15 cellular contexts compared by ENCODE assay signal in the genomic region with DNA sequence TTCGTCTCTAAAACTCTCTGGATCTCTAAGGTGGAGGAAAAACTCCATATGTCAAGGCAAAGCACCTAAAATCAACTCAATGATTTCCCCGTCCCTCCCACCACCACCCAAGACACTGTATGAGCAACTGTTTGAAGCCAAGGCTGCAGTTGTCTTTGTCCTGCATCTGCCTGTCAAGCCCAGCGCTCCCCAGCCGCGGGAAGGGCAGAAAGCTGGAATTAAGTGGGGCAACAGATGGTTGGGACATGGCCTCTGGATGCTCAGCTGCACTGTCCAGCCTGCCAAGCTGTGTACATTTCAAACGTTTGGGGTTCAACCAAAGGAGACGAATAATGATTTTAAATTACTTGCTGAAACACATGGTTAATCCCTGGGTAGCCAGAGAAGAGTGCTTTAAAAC. TPM values are rescaled to one million over a fixed set of nuclear protein-coding genes. Genes with fewer than 3 reads are reported as not detected.
DNase-seq lines count a peak whose midpoint lies in the region; ATAC-seq, FAIRE-seq and TF ChIP-seq lines count a peak whose summit lies in the region.
"Had no signal": no experiment of that assay in that cellular context is flagged by ENCODE, and none has a peak within 500 bp of the region (broad histone marks: within the 10 kb centered on the region; RNA-seq: fewer than 3 reads in every experiment).

No MANE protein-coding gene starts in this region.

- H3K4me2 ChIP-seq in K562 (ENCODE audit: insufficient read depth, low read length): no peak overlapping the region
- H3K4me2 ChIP-seq in neuronal stem cell (ENCODE audit: insufficient read depth, low read length, poor library complexity, severe bottlenecking): no peak overlapping the region
- no peak overlapping the region for H3K4me2 ChIP-seq in hepatocyte

- H3K27me3 ChIP-seq in K562 (ENCODE audit: control insufficient read depth in 2 of 2, insufficient read depth in 2 of 2, low read length in 2 of 2): no peaks in the 10 kb centered on the region
- H3K27me3 ChIP-seq in neuronal stem cell (ENCODE audit: control insufficient read depth in 3 of 3, insufficient read depth in 3 of 3, low read depth in 1 of 3, low read length in 3 of 3): no peaks in the 10 kb centered on the region
- no peaks in the 10 kb centered on the region for H3K27me3 ChIP-seq in hepatocyte

- H2BK120ac ChIP-seq in neuronal stem cell (ENCODE audit: low read depth, low read length): no peak overlapping the region

- CTCF ChIA-PET in K562 (lab: Yijun Ruan, JAX; ENCODE audit: low intra/inter-chr PET ratio): no interaction called here

- H4K20me1 ChIP-seq in K562 (replicated peaks; ENCODE audit: control insufficient read depth, insufficient read depth, low read length) (no peaks in the 10 kb centered on the region), hepatocyte (ENCODE audit: insufficient read depth, poor library complexity, severe bottlenecking) (no peaks in the 10 kb centered on the region)

- no peak overlapping the region for H4K91ac ChIP-seq in neuronal stem cell (ENCODE audit: low read depth, low read length, poor library complexity)

- POLR2A ChIA-PET in K562 (lab: Yijun Ruan, JAX): no interaction called here

- no peak overlapping the region for H2BK5ac ChIP-seq in neuronal stem cell (ENCODE audit: low read length)

- 42% methylated on average over 7 of the region's 7 CpGs for WGBS in K562 (ENCODE audit: insufficient coverage, low coverage, missing lambda C conversion rate)
- WGBS in neuronal stem cell (ENCODE audit: extremely low coverage in 2 of 2, insufficient read length in 2 of 2, insufficient replicate concordance in 1 of 2), 2 donors: no CpG with 5 or more reads among the region's 7 CpGs
- WGBS in hepatocyte (ENCODE audit: low lambda C conversion rate, missing lambda C conversion rate): 83% methylated on average over 7 of the region's 7 CpGs

- no peak overlapping the region for H3K27ac ChIP-seq in K562 (ENCODE audit: extremely low read depth, low read depth, low read length)
- no peak overlapping the region for H3K27ac ChIP-seq in neuronal stem cell (replicated peaks; ENCODE audit: low read length)
- H3K27ac ChIP-seq in hepatocyte: no peak overlapping the region

- TF ChIP-seq CTCF in K562 (IDR thresholded peaks at IDR 0.05 in 2 of 3, conservative IDR thresholded peaks at IDR 0.05 in 1 of 3; ENCODE audit: insufficient read depth in 2 of 3, low read depth in 1 of 3, low read length in 3 of 3) (no peak), hepatocyte (IDR thresholded peaks at IDR 0.05; ENCODE audit: poor library complexity) (no peak)

- ATAC-seq in K562 (no peak), GM18498 (IDR thresholded peaks at IDR 0.05; ENCODE audit: unreplicated experiment) (no peak)
- ATAC-seq: HCT116 had no signal

- peak overlapping the region in 1 of 2 experiments; percentile 35; a peak in 1 of 4 replicates for H3K9ac ChIP-seq in K562 (ENCODE audit: insufficient read depth in 1 of 2, low read depth in 2 of 2, low read length in 2 of 2)
- H3K9ac ChIP-seq in neuronal stem cell (ENCODE audit: low read depth, low read length, poor library complexity): no peak overlapping the region

- peak overlapping the region; percentile 40; the same call in 1 of the 2 replicates for H2AFZ ChIP-seq in K562 (ENCODE audit: low read depth, low read length)
- peak overlapping the region; percentile 45 for H2AFZ ChIP-seq in neuronal stem cell (ENCODE audit: low read length)
- no peak overlapping the region for H2AFZ ChIP-seq in hepatocyte

- H3K18ac ChIP-seq in neuronal stem cell (ENCODE audit: low read length): no peak overlapping the region

- no peak for FAIRE-seq in K562 (lab: Jason Lieb, UNC)
- FAIRE-seq: GM18507 had no signal

- no peak overlapping the region for H2BK12ac ChIP-seq in neuronal stem cell (ENCODE audit: low read length)

- BruUV-seq in K562 (replicated peaks; lab: Mats Ljungman, UMichigan): no TSS peak

- no peak for TF ChIP-seq EP300 in K562 (IDR thresholded peaks at IDR 0.05; ENCODE audit: low read length)

- H3K36me3 ChIP-seq in K562 (ENCODE audit: control insufficient read depth, insufficient read depth, low read length) (no peaks in the 10 kb centered on the region), neuronal stem cell (replicated peaks in 1 of 2; ENCODE audit: control insufficient read depth in 2 of 2, insufficient read depth in 2 of 2, low read length in 2 of 2) (no peaks in the 10 kb centered on the region), hepatocyte (replicated peaks; ENCODE audit: insufficient read depth, low read depth) (no peaks in the 10 kb centered on the region)

- H3K14ac ChIP-seq in neuronal stem cell (ENCODE audit: low read length): no peak overlapping the region

- in situ Hi-C loops in K562 (cut with MboI): no loop called here

- no peak overlapping the region for H3K4me3 ChIP-seq in K562
- no peak overlapping the region for H3K4me3 ChIP-seq in neuronal stem cell (ENCODE audit: low read length in 2 of 2)
- no peak overlapping the region for H3K4me3 ChIP-seq in hepatocyte

- H3K9me3 ChIP-seq in K562 (replicated peaks; ENCODE audit: control insufficient read depth, insufficient read depth, low read depth, low read length) (no peaks in the 10 kb centered on the region), neuronal stem cell (replicated peaks in 1 of 2; ENCODE audit: control insufficient read depth in 2 of 2, insufficient read depth in 1 of 2, low read depth in 1 of 2, low read length in 2 of 2) (no peaks in the 10 kb centered on the region), hepatocyte (ENCODE audit: low read depth) (no peaks in the 10 kb centered on the region)
- H3K9me3 ChIP-seq: Caco-2 had no signal

- no peak overlapping the region for H4K8ac ChIP-seq in neuronal stem cell (ENCODE audit: low read depth, low read length)

- DNase-seq in NCI-H82 (lab: John Stamatoyannopoulos, UW) (peak; percentile 76), NCI-H82 treated with DMSO at 0.1 percent for 48 hours (lab: John Stamatoyannopoulos, UW; ENCODE audit: unreplicated experiment) (no peak), K562 (ENCODE audit: extremely low read depth in 1 of 4, low spot score in 3 of 4) (no peak), neuronal stem cell (ENCODE audit: low spot score) (no peak), NCI-H1105 treated with DMSO at 0.1 percent for 48 hours (lab: John Stamatoyannopoulos, UW) (no peak), hepatocyte (ENCODE audit: low spot score) (no peak)
- DNase-seq: Caco-2; IMR-90; NCI-H1436; NCI-H2107; NCI-H510A; NK-92 treated with Interleukin-12 subunit alpha and Interleukin-12 subunit beta, amount 100 ng/mL, for 24 hours had no signal

- TF ChIP-seq RAD21 in K562 (CRISPR knock-in tag; conservative IDR thresholded peaks at IDR 0.05 in 1 of 2, IDR thresholded peaks at IDR 0.05 in 1 of 2): no peak

- no peaks in the 10 kb centered on the region for H3K9me1 ChIP-seq in K562 (ENCODE audit: control insufficient read depth, insufficient read depth, low read length)

- H3K79me1 ChIP-seq in neuronal stem cell (ENCODE audit: low read depth, low read length): no peaks in the 10 kb centered on the region

- no peak overlapping the region for H3K4ac ChIP-seq in neuronal stem cell (ENCODE audit: low read length)

- H3K9me2 ChIP-seq in hepatocyte (replicated peaks; ENCODE audit: insufficient read depth): no peaks in the 10 kb centered on the region

- no peak overlapping the region for H2AK5ac ChIP-seq in neuronal stem cell (ENCODE audit: low read depth, low read length)

- TF ChIP-seq POLR2A in K562 (conservative IDR thresholded peaks at IDR 0.05): no peak

- H3K79me2 ChIP-seq in K562 (ENCODE audit: control insufficient read depth, insufficient read depth, low read length): no peaks in the 10 kb centered on the region
- H3K79me2 ChIP-seq in hepatocyte: no peaks in the 10 kb centered on the region

- H3K4me1 ChIP-seq in K562 (replicated peaks in 1 of 2; ENCODE audit: control insufficient read depth in 2 of 2, insufficient read depth in 2 of 2, low read length in 2 of 2): peaks cover 0 to 4% of the 10 kb centered on the region in 2 experiments; a peak in 1 of 5 replicates
- H3K4me1 ChIP-seq in neuronal stem cell (ENCODE audit: control insufficient read depth in 2 of 2, insufficient read depth in 1 of 2, low read depth in 1 of 2, low read length in 2 of 2): no peaks in the 10 kb centered on the region
- H3K4me1 ChIP-seq in hepatocyte (ENCODE audit: insufficient read depth): no peaks in the 10 kb centered on the region

- no peak overlapping the region for H3K23ac ChIP-seq in neuronal stem cell (ENCODE audit: low read depth, low read length, poor library complexity)

- intact Hi-C loops in K562 (cut with micrococcal nuclease): no loop called here

- no peak overlapping the region for H2BK15ac ChIP-seq in neuronal stem cell (ENCODE audit: low read length)

TF ChIP-seq in K562, 482 proteins besides CTCF, POLR2A, EP300 and RAD21 (continues in another document):
- TF ChIP-seq PCBP2 (IDR thresholded peaks at IDR 0.05; ENCODE audit: low read depth, low read length, poor library complexity, severe bottlenecking): no peak
- TF ChIP-seq CHD2 (IDR thresholded peaks at IDR 0.05; ENCODE audit: low read depth, low read length): no peak
- no peak for TF ChIP-seq IFI16 (CRISPR knock-in tag; IDR thresholded peaks at IDR 0.05)

RNA-seq across cellular contexts. Expression of gene PTGR2, which starts 42.2 kb away (rescaled TPM):
- total RNA-seq in K562 (2011; cell fraction: chromatin; rRNA removed; ENCODE audit: low replicate concordance): 17.5 and 53.7 TPM in 2 replicates
- total RNA-seq in K562 (2011; cell fraction: nucleolus; rRNA removed): 9.3 and 11.4 TPM in 2 replicates
- total RNA-seq in K562 (2011; cell fraction: nucleoplasm; rRNA removed): 25.7 and 35.0 TPM in 2 replicates
- total RNA-seq in K562 (2014; rRNA removed): 5.2 and 7.4 TPM in 2 replicates
- total RNA-seq in K562 (2014; rRNA removed; fragmentation: Illumina TruSeq; extraction: Trizol): 11.0 and 11.1 TPM in 2 replicates
- 8.6 and 9.6 TPM in 2 replicates for total RNA-seq in K562 (2015; rRNA removed; fragmentation: Illumina TruSeq; extraction: Trizol)
- 8.8 and 9.4 TPM in 2 replicates for total RNA-seq in K562 (2021)
- 15.9 and 23.0 TPM in 2 replicates for polyA plus RNA-seq in K562 (2011; rRNA removed)
- 2.3 and 4.8 TPM in 2 replicates for polyA plus RNA-seq in K562 (2011; cell fraction: cytosol; rRNA removed)
- 8.3 and 14.0 TPM in 2 replicates for polyA plus RNA-seq in K562 (2011; cell fraction: nucleus; rRNA removed)
- 7.3 and 8.6 TPM in 2 replicates for polyA plus RNA-seq in K562 (2012)
- polyA plus RNA-seq in K562 (2014; fragmentation: Illumina TruSeq; extraction: Trizol): 16.8 and 17.5 TPM in 2 replicates
- 10 to 100 TPM; 13.0 to 20.1 TPM for polyA plus RNA-seq in K562 (2014; fragmentation: Nextera tagmentation; extraction: Ambion mirVana)
- polyA plus RNA-seq in K562 (2014; rRNA removed): 12.2 and 13.0 TPM in 2 replicates
- 14.2 and 15.6 TPM in 2 replicates for polyA minus RNA-seq in K562 (2011; rRNA and poly(A)+ RNA removed)
- polyA minus RNA-seq in K562 (2011; cell fraction: cytosol; rRNA and poly(A)+ RNA removed): 3.5 and 3.9 TPM in 2 replicates
- polyA minus RNA-seq in K562 (2011; cell fraction: nucleus; rRNA and poly(A)+ RNA removed): 6.3 and 10.4 TPM in 2 replicates
- 15.1 TPM for polyA plus RNA-seq in neuronal stem cell (2013, experiment 1 of 2)
- 14.4 TPM for polyA plus RNA-seq in neuronal stem cell (2013, experiment 2 of 2)
- total RNA-seq in hepatocyte: 8.3 and 11.7 TPM in 2 replicates
- polyA plus RNA-seq in hepatocyte: 7.1 and 7.4 TPM in 2 replicates
